ENCODE assay signal across 15 cellular contexts in the genomic region with DNA sequence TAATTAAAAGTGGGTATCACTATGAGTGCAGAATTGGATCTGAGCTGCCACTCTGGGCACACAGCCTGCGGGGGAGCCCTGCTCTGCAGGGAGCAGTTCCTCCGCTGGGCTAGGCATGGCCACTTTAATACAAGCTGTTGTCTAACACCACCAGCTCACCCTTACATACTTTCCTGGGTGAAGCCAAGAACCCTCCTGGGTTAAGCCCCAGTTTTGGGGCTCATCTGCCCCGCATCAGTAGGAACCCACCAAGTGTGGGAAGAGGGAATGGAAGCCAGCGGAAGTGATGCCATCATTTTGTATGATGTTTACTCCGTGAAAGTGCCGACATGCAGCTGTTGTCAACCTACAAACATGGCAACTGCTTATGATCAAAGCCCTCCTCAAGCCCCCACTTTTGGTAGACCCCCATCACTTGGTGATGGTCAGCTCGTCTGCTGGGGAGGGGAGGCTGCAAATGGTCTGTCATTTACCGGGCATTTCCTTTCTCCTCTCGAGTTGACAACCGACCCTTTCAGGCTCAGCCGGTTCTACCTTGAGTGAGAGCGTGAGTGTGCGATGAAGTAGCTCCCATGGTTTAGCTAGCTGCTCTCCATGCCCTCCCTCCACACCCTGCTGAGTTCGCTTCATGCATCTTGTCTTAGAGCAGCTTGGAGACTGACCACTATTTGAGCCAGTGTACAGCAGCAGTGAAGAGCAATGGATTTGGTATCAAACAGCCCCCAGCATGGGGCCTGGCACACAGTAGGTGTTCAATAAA.
"Had no signal": no experiment of that assay in that cellular context is flagged by ENCODE, and none has a peak within 500 bp of the region (broad histone marks: within the 10 kb centered on the region; RNA-seq: fewer than 3 reads in every experiment).

No MANE protein-coding gene starts in this region.

- DNase-seq: activated CD4-positive, alpha-beta T cell treated with anti-CD3 and anti-CD28 coated beads, Interleukin-2, amount 10 ng/mL, durations not matched to agents 7 days and 5 days; activated naive CD4-positive, alpha-beta T cell; activated T-cell treated with anti-CD3 and anti-CD28 coated beads, Interleukin-2, amount 50 U/mL, for 72 hours; colonic mucosa; gastrocnemius medialis; kidney glomerular epithelial cell; naive B cell; stimulated activated CD4-positive, alpha-beta T cell treated with anti-CD3 and anti-CD28 coated beads, Interleukin-4, amount 100 ng/mL, for 1 hour; stimulated activated CD8-positive, alpha-beta memory T cell treated with anti-CD3 and anti-CD28 coated beads, Interleukin-4, amount 100 ng/mL, for 48 hours; stomach had no signal

- H3K27ac Mint-ChIP-seq: activated T-cell treated with anti-CD3 and anti-CD28 coated beads, Interleukin-2, amount 50 U/mL, for 72 hours; T-helper 1 cell treated with Interleukin-12 subunit alpha and Interleukin-12 subunit beta and Interleukin-4 antibody, amounts not matched to agents 30 μg/mL and 1 μg/mL, for 36 hours; WTC11 had no signal

- ATAC-seq: activated T-cell treated with anti-CD3 and anti-CD28 coated beads, Interleukin-2, amount 50 U/mL, for 72 hours; gastrocnemius medialis; WTC11 had no signal

- H3K4me1 ChIP-seq: colonic mucosa, gastrocnemius medialis, uterus had no signal

- H3K9me3 Mint-ChIP-seq: activated CD4-positive, alpha-beta T cell treated with anti-CD3 and anti-CD28 coated beads, Interleukin-2, amount 10 ng/mL, durations not matched to agents 7 days and 5 days; activated T-cell treated with anti-CD3 and anti-CD28 coated beads, Interleukin-2, amount 50 U/mL, for 72 hours; naive B cell; T-helper 1 cell treated with Interleukin-12 subunit alpha and Interleukin-12 subunit beta and Interleukin-4 antibody, amounts not matched to agents 30 μg/mL and 1 μg/mL, for 36 hours had no signal

- H3K4me3 Mint-ChIP-seq: activated CD4-positive, alpha-beta T cell treated with anti-CD3 and anti-CD28 coated beads, Interleukin-2, amount 10 ng/mL, durations not matched to agents 7 days and 5 days; activated T-cell treated with anti-CD3 and anti-CD28 coated beads, Interleukin-2, amount 50 U/mL, for 72 hours; WTC11 had no signal

- H3K9me3 ChIP-seq: colonic mucosa, gastrocnemius medialis, stomach, thoracic aorta, uterus had no signal

- H3K27me3 ChIP-seq: cardiac muscle cell, colonic mucosa, uterus had no signal

- H3K36me3 ChIP-seq: cardiac muscle cell, colonic mucosa, gastrocnemius medialis, stomach, thoracic aorta, uterus had no signal

- H3K4me3 ChIP-seq: cardiac muscle cell, colonic mucosa, gastrocnemius medialis, stomach, thoracic aorta, uterus had no signal

- H3K27ac ChIP-seq: cardiac muscle cell, colonic mucosa, gastrocnemius medialis, stomach, thoracic aorta, uterus had no signal

- H3K36me3 Mint-ChIP-seq: naive B cell, WTC11 had no signal
